5 cellular contexts compared by ENCODE assay signal in the genomic region with DNA sequence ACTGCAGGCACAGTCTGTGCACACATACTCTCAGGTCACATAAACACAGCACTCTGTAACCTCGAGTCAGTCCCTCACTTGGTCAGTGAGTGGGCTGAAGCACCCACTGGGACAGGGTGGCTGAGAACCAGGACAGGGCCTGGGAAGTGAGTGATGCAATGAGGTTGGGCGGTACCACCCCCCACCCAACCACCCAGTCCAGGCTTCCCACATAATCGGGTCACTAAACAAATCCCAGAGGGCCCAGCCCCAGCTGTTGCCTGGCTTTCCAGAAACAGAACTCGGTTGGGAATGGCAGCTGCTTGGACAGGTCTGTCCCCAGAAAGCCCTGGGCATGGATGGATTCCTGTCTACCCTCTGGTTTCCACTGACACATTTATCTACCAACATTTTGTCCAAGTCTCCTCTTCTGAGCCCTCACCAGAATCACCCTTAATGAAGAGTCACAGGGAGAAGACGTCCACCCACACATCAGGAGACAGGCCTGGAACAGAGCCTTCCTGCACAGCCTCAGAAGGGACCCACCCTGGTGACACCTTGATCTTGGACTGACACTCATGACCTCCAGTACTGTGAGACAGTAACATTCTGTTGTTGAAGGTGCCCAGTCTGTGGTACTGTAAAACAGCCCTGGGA. TPM values are rescaled to one million over a fixed set of nuclear protein-coding genes. Genes with fewer than 3 reads are reported as not detected.
"Had no signal": no experiment of that assay in that cellular context is flagged by ENCODE, and none has a peak within 500 bp of the region (broad histone marks: within the 10 kb centered on the region; RNA-seq: fewer than 3 reads in every experiment).

No MANE protein-coding gene starts in this region.

RNA-seq across cellular contexts. Expression of gene USP6, which starts 8.4 kb away (rescaled TPM):
- total RNA-seq: dermis blood vessel endothelial cell, glomerular endothelial cell, lung microvascular endothelial cell, pulmonary artery endothelial cell, SK-MEL-5 had no signal

RNA-seq across cellular contexts. Expression of gene ZFP3, which starts 46.0 kb away (rescaled TPM):
- total RNA-seq: SK-MEL-5 had no signal
